14 cellular contexts compared by ENCODE assay signal in the genomic region with DNA sequence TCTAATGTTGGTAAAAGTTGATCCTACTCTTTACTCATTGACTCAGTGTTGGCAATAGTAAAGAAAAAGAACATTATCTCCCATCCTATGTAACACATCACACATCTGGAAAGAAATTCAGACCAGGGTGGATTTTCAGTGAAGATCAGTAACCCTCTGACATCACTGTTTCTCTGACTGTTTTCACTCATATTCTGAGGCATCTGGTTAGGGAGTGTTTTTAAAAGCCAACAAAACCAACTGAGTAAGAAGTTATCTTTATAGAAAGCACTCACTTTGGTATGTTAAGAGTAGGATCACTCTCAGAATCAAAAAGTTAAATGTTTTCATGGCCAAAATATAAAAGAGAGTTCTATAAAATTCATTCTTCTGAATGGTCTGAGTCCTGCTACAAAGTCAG.
"Had no signal": no experiment of that assay in that cellular context is flagged by ENCODE, and none has a peak within 500 bp of the region (broad histone marks: within the 10 kb centered on the region; RNA-seq: fewer than 3 reads in every experiment).

No MANE protein-coding gene starts in this region.

- H3K27ac ChIP-seq: brain microvascular endothelial cell, pancreas, WERI-Rb-1 had no signal

- H3K36me3 Mint-ChIP-seq: memory B cell, T-cell had no signal

- H3K4me1 ChIP-seq: thyroid gland had no signal

- H3K9me3 Mint-ChIP-seq: activated CD8-positive, alpha-beta T cell treated with anti-CD3 and anti-CD28 coated beads for 36 hours; memory B cell had no signal

- H3K4me3 Mint-ChIP-seq: activated CD8-positive, alpha-beta T cell treated with anti-CD3 and anti-CD28 coated beads for 36 hours; memory B cell; T-cell had no signal

- H3K4me3 ChIP-seq: dorsolateral prefrontal cortex, heart right ventricle, pancreas, thyroid gland had no signal

- ATAC-seq: activated CD8-positive, alpha-beta T cell treated with anti-CD3 and anti-CD28 coated beads for 36 hours; left lobe of liver; pancreas; T-cell had no signal

- H3K27ac Mint-ChIP-seq: activated CD8-positive, alpha-beta T cell treated with anti-CD3 and anti-CD28 coated beads for 36 hours; memory B cell; T-cell had no signal

- H3K27me3 Mint-ChIP-seq: activated CD8-positive, alpha-beta T cell treated with anti-CD3 and anti-CD28 coated beads for 36 hours; memory B cell; T-cell had no signal

- H3K27me3 ChIP-seq: brain microvascular endothelial cell, dorsolateral prefrontal cortex, heart right ventricle, pancreas, thyroid gland had no signal

- H3K9me3 ChIP-seq: heart right ventricle, pancreas, thyroid gland had no signal

- H3K4me1 Mint-ChIP-seq: memory B cell, T-cell had no signal

- DNase-seq: activated CD4-positive, alpha-beta T cell treated with anti-CD3 and anti-CD28 coated beads for 4 hours; activated CD8-positive, alpha-beta T cell treated with anti-CD3 and anti-CD28 coated beads for 36 hours; activated naive CD4-positive, alpha-beta T cell treated with anti-CD3 and anti-CD28 coated beads, Interleukin-2, amount 50 U/mL, for 16 hours; brain microvascular endothelial cell; dorsolateral prefrontal cortex; heart right ventricle; islet precursor cell; pancreas; stimulated activated CD4-positive, alpha-beta T cell treated with anti-CD3 and anti-CD28 coated beads, Interleukin-15, amount 100 ng/mL, for 24 hours; T-cell; thyroid gland; WERI-Rb-1 had no signal
